ENCODE assay signal across 1 cellular context in the genomic region with DNA sequence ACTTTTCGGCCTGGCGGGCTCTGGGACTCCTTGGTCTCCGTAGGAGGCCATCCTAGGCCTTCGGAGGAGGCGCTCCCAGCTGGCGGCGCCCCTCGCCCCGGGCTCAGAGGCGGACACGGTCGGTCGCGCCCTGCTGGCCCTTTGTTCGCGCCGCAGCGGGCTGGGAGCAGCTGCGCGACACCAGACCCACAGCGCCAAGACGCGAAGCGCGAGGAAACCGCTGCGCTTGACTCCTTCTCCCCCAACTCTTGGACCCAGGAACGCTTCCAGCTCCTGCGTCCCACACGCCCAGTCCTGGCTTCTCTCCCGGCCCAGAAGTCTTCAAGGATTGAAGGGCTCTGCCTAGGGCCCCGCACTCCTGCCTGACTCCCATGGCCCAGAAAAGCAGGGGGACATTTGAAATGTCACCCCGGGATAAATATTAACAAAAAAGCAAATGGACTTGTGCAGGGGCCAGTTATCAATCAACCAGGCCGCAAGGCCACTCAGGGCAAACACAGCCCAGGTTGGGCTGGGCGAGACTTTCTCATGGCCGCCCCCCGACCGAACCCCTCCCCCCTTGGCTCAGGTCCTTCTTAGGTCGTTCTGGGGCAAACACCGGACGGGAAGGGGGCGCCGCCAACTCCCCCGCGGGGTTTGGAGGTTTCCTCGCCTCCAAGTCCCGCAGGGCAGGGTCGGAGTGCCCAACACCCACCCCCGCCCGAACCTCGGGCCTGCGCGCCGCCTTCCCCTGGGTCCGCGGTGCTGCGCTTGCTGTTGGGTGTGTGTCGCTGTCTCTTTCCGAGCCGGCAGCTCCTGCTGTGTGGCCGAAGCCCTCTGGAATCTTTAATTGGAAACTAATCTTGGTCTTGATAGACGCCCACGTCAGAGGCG.
TF ChIP-seq lines count a peak whose summit lies in the region.

No MANE protein-coding gene starts in this region.

TF ChIP-seq in HepG2, 621 proteins besides CTCF, POLR2A, EP300 and RAD21 (continued from another document and continues in another):
- TF ChIP-seq, protein P1, sequence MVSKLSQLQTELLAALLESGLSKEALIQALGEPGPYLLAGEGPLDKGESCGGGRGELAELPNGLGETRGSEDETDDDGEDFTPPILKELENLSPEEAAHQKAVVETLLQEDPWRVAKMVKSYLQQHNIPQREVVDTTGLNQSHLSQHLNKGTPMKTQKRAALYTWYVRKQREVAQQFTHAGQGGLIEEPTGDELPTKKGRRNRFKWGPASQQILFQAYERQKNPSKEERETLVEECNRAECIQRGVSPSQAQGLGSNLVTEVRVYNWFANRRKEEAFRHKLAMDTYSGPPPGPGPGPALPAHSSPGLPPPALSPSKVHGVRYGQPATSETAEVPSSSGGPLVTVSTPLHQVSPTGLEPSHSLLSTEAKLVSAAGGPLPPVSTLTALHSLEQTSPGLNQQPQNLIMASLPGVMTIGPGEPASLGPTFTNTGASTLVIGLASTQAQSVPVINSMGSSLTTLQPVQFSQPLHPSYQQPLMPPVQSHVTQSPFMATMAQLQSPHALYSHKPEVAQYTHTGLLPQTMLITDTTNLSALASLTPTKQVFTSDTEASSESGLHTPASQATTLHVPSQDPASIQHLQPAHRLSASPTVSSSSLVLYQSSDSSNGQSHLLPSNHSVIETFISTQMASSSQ (IDR thresholded peaks at IDR 0.05; ENCODE audit: low read depth): peak; percentile 85
- TF ChIP-seq, protein P1 (CRISPR knock-in tag; IDR thresholded peaks at IDR 0.05; ENCODE audit: borderline replicate concordance): peak; percentile 96
- no peak for TF ChIP-seq JUNB (CRISPR knock-in tag; IDR thresholded peaks at IDR 0.05; ENCODE audit: borderline replicate concordance)
- TF ChIP-seq ISL2 (CRISPR knock-in tag; IDR thresholded peaks at IDR 0.05): no peak; the same call in 1 of the 2 replicates
- TF ChIP-seq BCL6 (CRISPR knock-in tag; IDR thresholded peaks at IDR 0.05): peak; percentile 64
- TF ChIP-seq RXRB (CRISPR knock-in tag; IDR thresholded peaks at IDR 0.05; ENCODE audit: borderline replicate concordance): peak; percentile 71
- TF ChIP-seq, protein P2, sequence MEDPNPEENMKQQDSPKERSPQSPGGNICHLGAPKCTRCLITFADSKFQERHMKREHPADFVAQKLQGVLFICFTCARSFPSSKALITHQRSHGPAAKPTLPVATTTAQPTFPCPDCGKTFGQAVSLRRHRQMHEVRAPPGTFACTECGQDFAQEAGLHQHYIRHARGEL (CRISPR knock-in tag; IDR thresholded peaks at IDR 0.05): 0 out of 2 replicates have a peak, but pooled peaks have one; percentile 42
- TF ChIP-seq, protein P3, sequence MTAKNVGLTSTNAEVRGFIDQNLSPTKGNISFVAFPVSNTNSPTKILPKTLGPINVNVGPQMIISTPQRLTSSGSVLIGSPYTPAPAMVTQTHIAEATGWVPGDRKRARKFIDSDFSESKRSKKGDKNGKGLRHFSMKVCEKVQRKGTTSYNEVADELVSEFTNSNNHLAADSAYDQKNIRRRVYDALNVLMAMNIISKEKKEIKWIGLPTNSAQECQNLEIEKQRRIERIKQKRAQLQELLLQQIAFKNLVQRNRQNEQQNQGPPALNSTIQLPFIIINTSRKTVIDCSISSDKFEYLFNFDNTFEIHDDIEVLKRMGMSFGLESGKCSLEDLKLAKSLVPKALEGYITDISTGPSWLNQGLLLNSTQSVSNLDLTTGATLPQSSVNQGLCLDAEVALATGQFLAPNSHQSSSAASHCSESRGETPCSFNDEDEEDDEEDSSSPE (CRISPR knock-in tag; IDR thresholded peaks at IDR 0.05): peak; percentile 44; the same call in 1 of the 2 replicates
- TF ChIP-seq, protein P4, sequence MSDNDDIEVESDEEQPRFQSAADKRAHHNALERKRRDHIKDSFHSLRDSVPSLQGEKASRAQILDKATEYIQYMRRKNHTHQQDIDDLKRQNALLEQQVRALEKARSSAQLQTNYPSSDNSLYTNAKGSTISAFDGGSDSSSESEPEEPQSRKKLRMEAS (IDR thresholded peaks at IDR 0.05): peak; percentile 31; the same call in 1 of the 2 replicates
- TF ChIP-seq, protein P5, sequence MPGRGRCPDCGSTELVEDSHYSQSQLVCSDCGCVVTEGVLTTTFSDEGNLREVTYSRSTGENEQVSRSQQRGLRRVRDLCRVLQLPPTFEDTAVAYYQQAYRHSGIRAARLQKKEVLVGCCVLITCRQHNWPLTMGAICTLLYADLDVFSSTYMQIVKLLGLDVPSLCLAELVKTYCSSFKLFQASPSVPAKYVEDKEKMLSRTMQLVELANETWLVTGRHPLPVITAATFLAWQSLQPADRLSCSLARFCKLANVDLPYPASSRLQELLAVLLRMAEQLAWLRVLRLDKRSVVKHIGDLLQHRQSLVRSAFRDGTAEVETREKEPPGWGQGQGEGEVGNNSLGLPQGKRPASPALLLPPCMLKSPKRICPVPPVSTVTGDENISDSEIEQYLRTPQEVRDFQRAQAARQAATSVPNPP (CRISPR knock-in tag; IDR thresholded peaks at IDR 0.05): 0 out of 2 replicates have a peak, but pooled peaks have one; percentile 21
- no peak for TF ChIP-seq BRD4 (CRISPR knock-in tag; IDR thresholded peaks at IDR 0.05)
- TF ChIP-seq ZFX (CRISPR knock-in tag; IDR thresholded peaks at IDR 0.05; ENCODE audit: low read depth): peak; percentile 36
- no peak; the same call in 1 of the 2 replicates for TF ChIP-seq FOXA3 (CRISPR knock-in tag; IDR thresholded peaks at IDR 0.05)
- TF ChIP-seq REPIN1 (CRISPR knock-in tag; IDR thresholded peaks at IDR 0.05; ENCODE audit: borderline replicate concordance, low read depth): 0 out of 2 replicates have a peak, but pooled peaks have one; percentile 44
- no peak for TF ChIP-seq NRL (CRISPR knock-in tag; IDR thresholded peaks at IDR 0.05; ENCODE audit: borderline replicate concordance)
- TF ChIP-seq, protein P6, sequence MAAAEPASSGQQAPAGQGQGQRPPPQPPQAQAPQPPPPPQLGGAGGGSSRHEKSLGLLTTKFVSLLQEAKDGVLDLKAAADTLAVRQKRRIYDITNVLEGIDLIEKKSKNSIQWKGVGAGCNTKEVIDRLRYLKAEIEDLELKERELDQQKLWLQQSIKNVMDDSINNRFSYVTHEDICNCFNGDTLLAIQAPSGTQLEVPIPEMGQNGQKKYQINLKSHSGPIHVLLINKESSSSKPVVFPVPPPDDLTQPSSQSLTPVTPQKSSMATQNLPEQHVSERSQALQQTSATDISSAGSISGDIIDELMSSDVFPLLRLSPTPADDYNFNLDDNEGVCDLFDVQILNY (CRISPR knock-in tag; conservative IDR thresholded peaks at IDR 0.05): no peak
- 0 out of 2 replicates have a peak, but pooled peaks have one; percentile 27 for TF ChIP-seq TARDBP (CRISPR knock-in tag; IDR thresholded peaks at IDR 0.05)
- TF ChIP-seq NCOR1 (IDR thresholded peaks at IDR 0.05; ENCODE audit: borderline replicate concordance, low read length): no peak
- TF ChIP-seq YY1 (IDR thresholded peaks at IDR 0.05; ENCODE audit: insufficient read depth, insufficient replicate concordance, low read depth, low read length): peak; percentile 54
- no peak for TF ChIP-seq ZNF510 (CRISPR knock-in tag; IDR thresholded peaks at IDR 0.05; ENCODE audit: low read depth)
- no peak for TF ChIP-seq TBP (CRISPR knock-in tag; IDR thresholded peaks at IDR 0.05)
- TF ChIP-seq, protein P7, sequence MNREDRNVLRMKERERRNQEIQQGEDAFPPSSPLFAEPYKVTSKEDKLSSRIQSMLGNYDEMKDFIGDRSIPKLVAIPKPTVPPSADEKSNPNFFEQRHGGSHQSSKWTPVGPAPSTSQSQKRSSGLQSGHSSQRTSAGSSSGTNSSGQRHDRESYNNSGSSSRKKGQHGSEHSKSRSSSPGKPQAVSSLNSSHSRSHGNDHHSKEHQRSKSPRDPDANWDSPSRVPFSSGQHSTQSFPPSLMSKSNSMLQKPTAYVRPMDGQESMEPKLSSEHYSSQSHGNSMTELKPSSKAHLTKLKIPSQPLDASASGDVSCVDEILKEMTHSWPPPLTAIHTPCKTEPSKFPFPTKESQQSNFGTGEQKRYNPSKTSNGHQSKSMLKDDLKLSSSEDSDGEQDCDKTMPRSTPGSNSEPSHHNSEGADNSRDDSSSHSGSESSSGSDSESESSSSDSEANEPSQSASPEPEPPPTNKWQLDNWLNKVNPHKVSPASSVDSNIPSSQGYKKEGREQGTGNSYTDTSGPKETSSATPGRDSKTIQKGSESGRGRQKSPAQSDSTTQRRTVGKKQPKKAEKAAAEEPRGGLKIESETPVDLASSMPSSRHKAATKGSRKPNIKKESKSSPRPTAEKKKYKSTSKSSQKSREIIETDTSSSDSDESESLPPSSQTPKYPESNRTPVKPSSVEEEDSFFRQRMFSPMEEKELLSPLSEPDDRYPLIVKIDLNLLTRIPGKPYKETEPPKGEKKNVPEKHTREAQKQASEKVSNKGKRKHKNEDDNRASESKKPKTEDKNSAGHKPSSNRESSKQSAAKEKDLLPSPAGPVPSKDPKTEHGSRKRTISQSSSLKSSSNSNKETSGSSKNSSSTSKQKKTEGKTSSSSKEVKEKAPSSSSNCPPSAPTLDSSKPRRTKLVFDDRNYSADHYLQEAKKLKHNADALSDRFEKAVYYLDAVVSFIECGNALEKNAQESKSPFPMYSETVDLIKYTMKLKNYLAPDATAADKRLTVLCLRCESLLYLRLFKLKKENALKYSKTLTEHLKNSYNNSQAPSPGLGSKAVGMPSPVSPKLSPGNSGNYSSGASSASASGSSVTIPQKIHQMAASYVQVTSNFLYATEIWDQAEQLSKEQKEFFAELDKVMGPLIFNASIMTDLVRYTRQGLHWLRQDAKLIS (CRISPR knock-in tag; IDR thresholded peaks at IDR 0.05): no peak
- TF ChIP-seq MIER2 (CRISPR knock-in tag; IDR thresholded peaks at IDR 0.05): no peak
- no peak for TF ChIP-seq ZNF644 (CRISPR knock-in tag; IDR thresholded peaks at IDR 0.05; ENCODE audit: low read depth)
- 0 out of 2 replicates have a peak, but pooled peaks have one; percentile 34 for TF ChIP-seq MTA1 (CRISPR knock-in tag; IDR thresholded peaks at IDR 0.05; ENCODE audit: borderline replicate concordance)
- peak; percentile 35; the same call in 1 of the 2 replicates for TF ChIP-seq RBFOX2 (IDR thresholded peaks at IDR 0.05; ENCODE audit: low read depth, low read length)
- peak; percentile 53; the same call in 1 of the 2 replicates for TF ChIP-seq SPEN (CRISPR knock-in tag; IDR thresholded peaks at IDR 0.05; ENCODE audit: low read depth)
- no peak for TF ChIP-seq FOXP1 (IDR thresholded peaks at IDR 0.05)
- no peak for TF ChIP-seq FOXP1 (CRISPR knock-in tag; IDR thresholded peaks at IDR 0.05)
- TF ChIP-seq, protein P8, sequence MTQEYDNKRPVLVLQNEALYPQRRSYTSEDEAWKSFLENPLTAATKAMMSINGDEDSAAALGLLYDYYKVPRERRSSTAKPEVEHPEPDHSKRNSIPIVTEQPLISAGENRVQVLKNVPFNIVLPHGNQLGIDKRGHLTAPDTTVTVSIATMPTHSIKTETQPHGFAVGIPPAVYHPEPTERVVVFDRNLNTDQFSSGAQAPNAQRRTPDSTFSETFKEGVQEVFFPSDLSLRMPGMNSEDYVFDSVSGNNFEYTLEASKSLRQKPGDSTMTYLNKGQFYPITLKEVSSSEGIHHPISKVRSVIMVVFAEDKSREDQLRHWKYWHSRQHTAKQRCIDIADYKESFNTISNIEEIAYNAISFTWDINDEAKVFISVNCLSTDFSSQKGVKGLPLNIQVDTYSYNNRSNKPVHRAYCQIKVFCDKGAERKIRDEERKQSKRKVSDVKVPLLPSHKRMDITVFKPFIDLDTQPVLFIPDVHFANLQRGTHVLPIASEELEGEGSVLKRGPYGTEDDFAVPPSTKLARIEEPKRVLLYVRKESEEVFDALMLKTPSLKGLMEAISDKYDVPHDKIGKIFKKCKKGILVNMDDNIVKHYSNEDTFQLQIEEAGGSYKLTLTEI (CRISPR knock-in tag; conservative IDR thresholded peaks at IDR 0.05): no peak
- TF ChIP-seq HOXA3 (CRISPR knock-in tag; IDR thresholded peaks at IDR 0.05): peak; percentile 73
- 0 out of 2 replicates have a peak, but pooled peaks have one; percentile 15 for TF ChIP-seq TCF7 (IDR thresholded peaks at IDR 0.05; ENCODE audit: low read depth)
- TF ChIP-seq ZNF746 (CRISPR knock-in tag; IDR thresholded peaks at IDR 0.05): peak; percentile 21; the same call in 1 of the 2 replicates
- TF ChIP-seq, protein P9, sequence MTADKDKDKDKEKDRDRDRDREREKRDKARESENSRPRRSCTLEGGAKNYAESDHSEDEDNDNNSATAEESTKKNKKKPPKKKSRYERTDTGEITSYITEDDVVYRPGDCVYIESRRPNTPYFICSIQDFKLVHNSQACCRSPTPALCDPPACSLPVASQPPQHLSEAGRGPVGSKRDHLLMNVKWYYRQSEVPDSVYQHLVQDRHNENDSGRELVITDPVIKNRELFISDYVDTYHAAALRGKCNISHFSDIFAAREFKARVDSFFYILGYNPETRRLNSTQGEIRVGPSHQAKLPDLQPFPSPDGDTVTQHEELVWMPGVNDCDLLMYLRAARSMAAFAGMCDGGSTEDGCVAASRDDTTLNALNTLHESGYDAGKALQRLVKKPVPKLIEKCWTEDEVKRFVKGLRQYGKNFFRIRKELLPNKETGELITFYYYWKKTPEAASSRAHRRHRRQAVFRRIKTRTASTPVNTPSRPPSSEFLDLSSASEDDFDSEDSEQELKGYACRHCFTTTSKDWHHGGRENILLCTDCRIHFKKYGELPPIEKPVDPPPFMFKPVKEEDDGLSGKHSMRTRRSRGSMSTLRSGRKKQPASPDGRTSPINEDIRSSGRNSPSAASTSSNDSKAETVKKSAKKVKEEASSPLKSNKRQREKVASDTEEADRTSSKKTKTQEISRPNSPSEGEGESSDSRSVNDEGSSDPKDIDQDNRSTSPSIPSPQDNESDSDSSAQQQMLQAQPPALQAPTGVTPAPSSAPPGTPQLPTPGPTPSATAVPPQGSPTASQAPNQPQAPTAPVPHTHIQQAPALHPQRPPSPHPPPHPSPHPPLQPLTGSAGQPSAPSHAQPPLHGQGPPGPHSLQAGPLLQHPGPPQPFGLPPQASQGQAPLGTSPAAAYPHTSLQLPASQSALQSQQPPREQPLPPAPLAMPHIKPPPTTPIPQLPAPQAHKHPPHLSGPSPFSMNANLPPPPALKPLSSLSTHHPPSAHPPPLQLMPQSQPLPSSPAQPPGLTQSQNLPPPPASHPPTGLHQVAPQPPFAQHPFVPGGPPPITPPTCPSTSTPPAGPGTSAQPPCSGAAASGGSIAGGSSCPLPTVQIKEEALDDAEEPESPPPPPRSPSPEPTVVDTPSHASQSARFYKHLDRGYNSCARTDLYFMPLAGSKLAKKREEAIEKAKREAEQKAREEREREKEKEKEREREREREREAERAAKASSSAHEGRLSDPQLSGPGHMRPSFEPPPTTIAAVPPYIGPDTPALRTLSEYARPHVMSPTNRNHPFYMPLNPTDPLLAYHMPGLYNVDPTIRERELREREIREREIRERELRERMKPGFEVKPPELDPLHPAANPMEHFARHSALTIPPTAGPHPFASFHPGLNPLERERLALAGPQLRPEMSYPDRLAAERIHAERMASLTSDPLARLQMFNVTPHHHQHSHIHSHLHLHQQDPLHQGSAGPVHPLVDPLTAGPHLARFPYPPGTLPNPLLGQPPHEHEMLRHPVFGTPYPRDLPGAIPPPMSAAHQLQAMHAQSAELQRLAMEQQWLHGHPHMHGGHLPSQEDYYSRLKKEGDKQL (CRISPR knock-in tag; IDR thresholded peaks at IDR 0.05; ENCODE audit: low read depth): no peak
- TF ChIP-seq TBX2 (CRISPR knock-in tag; IDR thresholded peaks at IDR 0.05; ENCODE audit: borderline replicate concordance): peak; percentile 42; the same call in 1 of the 2 replicates
